In genomic region chr12:68614105-68614679, GRCh38 we compare ENCODE assay signal across 11 cellular contexts. TPM values are rescaled to one million over a fixed set of nuclear protein-coding genes. Genes with fewer than 3 reads are reported as not detected.
DNase-seq lines count a peak whose midpoint lies in the region; ATAC-seq and TF ChIP-seq lines count a peak whose summit lies in the region.
"Had no signal": no experiment of that assay in that cellular context is flagged by ENCODE, and none has a peak within 500 bp of the region (broad histone marks: within the 10 kb centered on the region; RNA-seq: fewer than 3 reads in every experiment).

No MANE protein-coding gene starts in this region.

- 46 to 53% (median 52%) methylated on average over 5 of the region's 5 CpGs for WGBS in adrenal gland, 4 donors

- peak overlapping the region; percentile 93 for H3K27ac ChIP-seq in CD8-positive, alpha-beta T cell (ENCODE audit: low read depth, low read length)
- H3K27ac ChIP-seq in PC-3 (ENCODE audit: low read length), result no peak overlapping the region
- no peak overlapping the region for H3K27ac ChIP-seq in effector memory CD4-positive, alpha-beta T cell (ENCODE audit: insufficient read depth, low read length, poor library complexity, severe bottlenecking)
- H3K27ac ChIP-seq in osteoblast (ENCODE audit: low read depth, low read length), result peak overlapping the region; percentile 4
- no peak overlapping the region for H3K27ac ChIP-seq in adrenal gland
- H3K27ac ChIP-seq: WERI-Rb-1 had no signal

- CTCF ChIA-PET in CD8-positive, alpha-beta T cell (lab: Charles Lee), result interaction anchor here (0.6 to 3.3 kb wide), 6 partner anchors 25 to 391 kb away, joined by 3 to 11 read pairs (median 4); no protein-coding TSS in a partner anchor
- CTCF ChIA-PET in PC-3 (lab: Charles Lee), result no interaction called here

- H3K9ac ChIP-seq in PC-3 (ENCODE audit: low read length), result no peak overlapping the region

- ATAC-seq in CD8-positive, alpha-beta T cell, result no peak
- no peak for ATAC-seq in PC-3
- ATAC-seq in HG02610 (IDR thresholded peaks at IDR 0.05; ENCODE audit: unreplicated experiment), result no peak
- no peak for ATAC-seq in Right ventricle myocardium superior (ENCODE audit: poor library complexity)

- H3K4me1 ChIP-seq in CD8-positive, alpha-beta T cell (ENCODE audit: insufficient read depth, low read length), result peaks cover 60% of the 10 kb centered on the region
- H3K4me1 ChIP-seq in PC-3 (ENCODE audit: insufficient read depth, low read length) (peaks cover 53% of the 10 kb centered on the region), osteoblast (ENCODE audit: insufficient read depth, low read length) (peaks cover 57% of the 10 kb centered on the region), adrenal gland (replicated peaks in 1 of 2) (peaks cover 47 to 69% of the 10 kb centered on the region in 2 donors)
- peaks cover 26% of the 10 kb centered on the region for H3K4me1 ChIP-seq in effector memory CD4-positive, alpha-beta T cell (ENCODE audit: control insufficient read depth, insufficient read depth, low read length, poor library complexity, severe bottlenecking)

- POLR2A ChIA-PET in CD8-positive, alpha-beta T cell (lab: Charles Lee), result interaction anchor here (0.9 to 1.5 kb wide), 4 partner anchors 18 to 249 kb away, joined by 3 to 5 read pairs (median 4); no protein-coding TSS in a partner anchor
- POLR2A ChIA-PET in PC-3 (lab: Charles Lee; ENCODE audit: unreplicated experiment), result interaction anchor here (0.6 to 0.7 kb wide), 2 partner anchors 48 to 391 kb away, joined by 3 read pairs; no protein-coding TSS in a partner anchor

- peaks cover 56% of the 10 kb centered on the region for H3K4me1 Mint-ChIP-seq in CD8-positive, alpha-beta T cell (ENCODE audit: low read depth)

- no peaks in the 10 kb centered on the region for H3F3A ChIP-seq in PC-3 (ENCODE audit: low read length, unreplicated experiment)

- intact Hi-C loops in CD8-positive, alpha-beta T cell (cut with DNase I, micrococcal nuclease), result loop anchor here (2.0 to 10.0 kb wide), 11 partner anchors 33 to 1347 kb away; partner anchors contain the start of genes CAND1 (in 1 of the 2), DYRK2 (in 1 of the 2), MDM1 (in 1 of the 2) and MDM2 (in 1 of the 2)
- intact Hi-C loops in PC-3 (cut with micrococcal nuclease) (loop anchor here (2.0 to 5.0 kb wide), 3 partner anchors 47 to 255 kb away; partner anchors contain the start of gene MDM2), Right ventricle myocardium superior (cut with DNase I) (no loop called here), adrenal gland (cut with DNase I) (loop anchor here in 1 of 2 donors (5.0 to 10.0 kb wide), 2 partner anchors 71 to 252 kb away; partner anchors contain the start of gene NUP107)

- H3K9me2 ChIP-seq in PC-3 (replicated peaks; ENCODE audit: low read length), result no peaks in the 10 kb centered on the region

- H3K4me3 Mint-ChIP-seq in CD8-positive, alpha-beta T cell, result peak overlapping the region; percentile 93

- peak overlapping the region; percentile 85 for H3K27ac Mint-ChIP-seq in CD8-positive, alpha-beta T cell

- no peaks in the 10 kb centered on the region for H3K9me3 ChIP-seq in CD8-positive, alpha-beta T cell (ENCODE audit: low read length)
- H3K9me3 ChIP-seq in PC-3 (ENCODE audit: low read length) (no peaks in the 10 kb centered on the region), osteoblast (ENCODE audit: low read depth, low read length) (no peaks in the 10 kb centered on the region), adrenal gland (replicated peaks in 1 of 3) (no peaks in the 10 kb centered on the region)
- H3K9me3 ChIP-seq in effector memory CD4-positive, alpha-beta T cell (ENCODE audit: control insufficient read depth, low read length), result no peaks in the 10 kb centered on the region

- TF ChIP-seq POLR2A in adrenal gland (IDR thresholded peaks at IDR 0.05), result no peak

- H3K27me3 ChIP-seq in CD8-positive, alpha-beta T cell (ENCODE audit: insufficient read depth, low read length), result no peaks in the 10 kb centered on the region
- H3K27me3 ChIP-seq in PC-3 (ENCODE audit: low read length) (no peaks in the 10 kb centered on the region), osteoblast (ENCODE audit: insufficient read depth, low read length) (no peaks in the 10 kb centered on the region), adrenal gland (no peaks in the 10 kb centered on the region)
- H3K27me3 ChIP-seq in effector memory CD4-positive, alpha-beta T cell (replicated peaks; ENCODE audit: control insufficient read depth, insufficient read depth, low read length, poor library complexity, severe bottlenecking), result no peaks in the 10 kb centered on the region

- DNase-seq in CD8-positive, alpha-beta T cell, result no peak
- DNase-seq in PC-3, result peak; percentile 16
- DNase-seq in effector memory CD4-positive, alpha-beta T cell, result no peak
- no peak for DNase-seq in osteoblast (ENCODE audit: insufficient read length, low spot score, missing footprints)
- DNase-seq in effector CD4-positive, alpha-beta T cell, result no peak
- no peak for DNase-seq in Right ventricle myocardium superior
- no peak for DNase-seq in adrenal gland
- DNase-seq: DMS79 treated with DMSO at 0.1 percent for 48 hours, occipital lobe, WERI-Rb-1 had no signal

- no peaks in the 10 kb centered on the region for H3K36me3 ChIP-seq in CD8-positive, alpha-beta T cell (ENCODE audit: insufficient read depth, low read length)
- H3K36me3 ChIP-seq in PC-3 (ENCODE audit: low read depth, low read length) (peaks cover 4% of the 10 kb centered on the region; the same call in 1 of the 2 replicates), osteoblast (ENCODE audit: insufficient read depth, low read length) (peaks cover 9% of the 10 kb centered on the region), adrenal gland (replicated peaks in 1 of 2) (no peaks in the 10 kb centered on the region)
- no peaks in the 10 kb centered on the region for H3K36me3 ChIP-seq in effector memory CD4-positive, alpha-beta T cell (ENCODE audit: control insufficient read depth, insufficient read depth, low read length)

- H3K27me3 Mint-ChIP-seq in CD8-positive, alpha-beta T cell (ENCODE audit: low read depth), result no peaks in the 10 kb centered on the region

- H3K4me2 ChIP-seq in PC-3 (ENCODE audit: low read length), result peak overlapping the region; percentile 88
- H3K4me2 ChIP-seq in osteoblast (ENCODE audit: insufficient read depth, low read length), result peak overlapping the region; percentile 81

- no peaks in the 10 kb centered on the region for H3K9me3 Mint-ChIP-seq in CD8-positive, alpha-beta T cell

- peaks cover 80% of the 10 kb centered on the region for H3K79me2 ChIP-seq in PC-3 (ENCODE audit: low read length)
- H3K79me2 ChIP-seq in osteoblast (ENCODE audit: insufficient read depth, low read length), result peaks cover 79% of the 10 kb centered on the region

- peaks cover 62% of the 10 kb centered on the region for H3K36me3 Mint-ChIP-seq in CD8-positive, alpha-beta T cell

- H3K4me3 ChIP-seq in CD8-positive, alpha-beta T cell (ENCODE audit: low read depth, low read length), result peak overlapping the region; percentile 95
- H3K4me3 ChIP-seq in PC-3 (ENCODE audit: low read length) (peak overlapping the region; percentile 91), osteoblast (ENCODE audit: insufficient read depth, low read length) (peak overlapping the region; percentile 24), adrenal gland (peak overlapping the region in 1 of 4 donors; percentile 23)
- H3K4me3 ChIP-seq in effector memory CD4-positive, alpha-beta T cell (ENCODE audit: insufficient read depth, low read depth, low read length, poor library complexity, severe bottlenecking), result peak overlapping the region; percentile 18

- H2AFZ ChIP-seq in PC-3 (ENCODE audit: low read length) (no peak overlapping the region), osteoblast (ENCODE audit: low read length) (no peak overlapping the region)

- TF ChIP-seq CTCF in CD8-positive, alpha-beta T cell (IDR thresholded peaks at IDR 0.05), result no peak
- TF ChIP-seq CTCF in PC-3 (conservative IDR thresholded peaks at IDR 0.05; ENCODE audit: low read depth, low read length) (no peak), osteoblast (IDR thresholded peaks at IDR 0.05; ENCODE audit: extremely low read depth, low read depth, low read length) (no peak), adrenal gland (IDR thresholded peaks at IDR 0.05) (no peak)

- BruUV-seq in PC-3 (replicated peaks; lab: Mats Ljungman, UMichigan), result no TSS peak

- H4K20me1 ChIP-seq in PC-3 (ENCODE audit: low read length), result peaks cover 67% of the 10 kb centered on the region
- peaks cover 45% of the 10 kb centered on the region for H4K20me1 ChIP-seq in osteoblast (ENCODE audit: insufficient read depth, low read length)

RNA-seq across cellular contexts. Expression of gene RAP1B, which starts 3.5 kb away (rescaled TPM):
- 100 to 1,000 TPM; 299 TPM for total RNA-seq in CD8-positive, alpha-beta T cell
- total RNA-seq in PC-3 (2014; rRNA removed), result 98.0 and 103 TPM in 2 replicates
- 231 and 243 TPM in 2 replicates for total RNA-seq in osteoblast
- 45.9 TPM for total RNA-seq in Right ventricle myocardium superior
- total RNA-seq in adrenal gland, result 100 to 1,000 TPM; 113 to 302 (median 168) TPM
- 100 to 1,000 TPM in 1 of 3 donors, 10 to 100 TPM in 2; 74.6 to 264 (median 80.3) TPM for polyA plus RNA-seq in adrenal gland

Comparison
In these comparisons a context has a peak if more than half of its experiments do, and no peak if none do; other contexts are left out.
1. H3K27ac ChIP-seq: peak in CD8-positive, alpha-beta T cell (single experiment) and osteoblast (single experiment); none in PC-3 (single experiment), effector memory CD4-positive, alpha-beta T cell (single experiment) and adrenal gland (0 of 5).